14 cellular contexts compared by ENCODE assay signal in genomic region chr15:100525894-100526512, GRCh38. TPM values are rescaled to one million over a fixed set of nuclear protein-coding genes. Genes with fewer than 3 reads are reported as not detected.
DNase-seq lines count a peak whose midpoint lies in the region; ATAC-seq, FAIRE-seq and TF ChIP-seq lines count a peak whose summit lies in the region.
"Had no signal": no experiment of that assay in that cellular context is flagged by ENCODE, and none has a peak within 500 bp of the region (broad histone marks: within the 10 kb centered on the region; RNA-seq: fewer than 3 reads in every experiment).

No MANE protein-coding gene starts in this region.

- POLR2A ChIA-PET in MCF 10A (lab: Yijun Ruan, JAX): interaction anchor here (0.8 kb wide), 1 partner anchor 16 kb away, joined by 3 read pairs; no protein-coding TSS in a partner anchor
- POLR2A ChIA-PET in CD8-positive, alpha-beta memory T cell (lab: Charles Lee): no interaction called here

- H3K9me3 Mint-ChIP-seq in MCF 10A (ENCODE audit: unreplicated experiment): no peaks in the 10 kb centered on the region
- H3K9me3 Mint-ChIP-seq in CD8-positive, alpha-beta memory T cell: peaks cover 0 to 2% (median 0%) of the 10 kb centered on the region in 5 donors

- ATAC-seq in HG03139 (IDR thresholded peaks at IDR 0.05; ENCODE audit: unreplicated experiment): no peak
- ATAC-seq: A549; activated naive CD8-positive, alpha-beta T cell treated with anti-CD3 and anti-CD28 coated beads, Interleukin-2, amount 50 U/mL, for 24 hours had no signal

- TF ChIP-seq CTCF in breast epithelium (IDR thresholded peaks at IDR 0.05): peak in 1 of 3 donors; percentile 12
- no peak for TF ChIP-seq CTCF in MCF 10A (IDR thresholded peaks at IDR 0.05; ENCODE audit: unreplicated experiment)

- no peaks in the 10 kb centered on the region for H3K9me3 ChIP-seq in breast epithelium
- H3K9me3 ChIP-seq in CD8-positive, alpha-beta memory T cell (ENCODE audit: low read length): no peaks in the 10 kb centered on the region
- H3K9me3 ChIP-seq: A549 had no signal

- H3K27me3 Mint-ChIP-seq in MCF 10A (ENCODE audit: insufficient read depth, unreplicated experiment): peaks cover 12% of the 10 kb centered on the region
- H3K27me3 Mint-ChIP-seq in CD8-positive, alpha-beta memory T cell: no peaks in the 10 kb centered on the region
- H3K27me3 Mint-ChIP-seq: activated naive CD8-positive, alpha-beta T cell treated with anti-CD3 and anti-CD28 coated beads, Interleukin-2, amount 50 U/mL, for 24 hours had no signal

- TF ChIP-seq POLR2A in breast epithelium (IDR thresholded peaks at IDR 0.05): no peak

- CTCF ChIA-PET in MCF 10A (lab: Yijun Ruan, JAX): interaction anchor here (0.6 to 0.7 kb wide), 2 partner anchors 153 to 1045 kb away, joined by 5 to 8 read pairs; no protein-coding TSS in a partner anchor
- CTCF ChIA-PET in CD8-positive, alpha-beta memory T cell (lab: Charles Lee): no interaction called here

- H3K36me3 ChIP-seq in breast epithelium: no peaks in the 10 kb centered on the region
- no peaks in the 10 kb centered on the region for H3K36me3 ChIP-seq in CD8-positive, alpha-beta memory T cell (ENCODE audit: insufficient read depth, low read length)

- no peak overlapping the region for H3K4me3 ChIP-seq in breast epithelium
- no peak overlapping the region for H3K4me3 ChIP-seq in CD8-positive, alpha-beta memory T cell (ENCODE audit: low read length)
- H3K4me3 ChIP-seq: A549 had no signal

- intact Hi-C loops in breast epithelium (cut with DNase I; ENCODE audit: low total_unique reads): loop anchor here (5.0 kb wide), 1 partner anchor 184 kb away; the partner anchor contains the start of gene ADAMTS17
- intact Hi-C loops in MCF 10A (cut with micrococcal nuclease): no loop called here

- no peak for FAIRE-seq in frontal cortex (lab: Jason Lieb, UNC)
- FAIRE-seq: A549, urothelium cell line had no signal

- BruUV-seq in MCF 10A (replicated peaks; lab: Mats Ljungman, UMichigan): no TSS peak

- no peak overlapping the region for H3K4me3 Mint-ChIP-seq in MCF 10A (ENCODE audit: unreplicated experiment)
- no peak overlapping the region for H3K4me3 Mint-ChIP-seq in CD8-positive, alpha-beta memory T cell
- H3K4me3 Mint-ChIP-seq: activated naive CD8-positive, alpha-beta T cell treated with anti-CD3 and anti-CD28 coated beads, Interleukin-2, amount 50 U/mL, for 24 hours had no signal

- H3K27ac ChIP-seq in breast epithelium: peak overlapping the region; percentile 39 to 55
- no peak overlapping the region for H3K27ac ChIP-seq in CD8-positive, alpha-beta memory T cell (ENCODE audit: low read depth, low read length)
- H3K27ac ChIP-seq: A549 had no signal

- peaks cover 0 to 9% of the 10 kb centered on the region in 2 donors for H3K4me1 ChIP-seq in breast epithelium
- peaks cover 5% of the 10 kb centered on the region for H3K4me1 ChIP-seq in CD8-positive, alpha-beta memory T cell (ENCODE audit: insufficient read depth, low read length)
- H3K4me1 ChIP-seq: A549 had no signal

- no peak overlapping the region for H3K27ac Mint-ChIP-seq in MCF 10A (ENCODE audit: low read depth, unreplicated experiment)
- peak overlapping the region in 2 of 8 donors; percentile 66 to 72 for H3K27ac Mint-ChIP-seq in CD8-positive, alpha-beta memory T cell
- H3K27ac Mint-ChIP-seq: activated naive CD8-positive, alpha-beta T cell treated with anti-CD3 and anti-CD28 coated beads, Interleukin-2, amount 50 U/mL, for 24 hours had no signal

- peak; percentile 76 to 79 for DNase-seq in breast epithelium (ENCODE audit: low spot score in 2 of 2)
- no peak for DNase-seq in MCF 10A (ENCODE audit: unreplicated experiment)
- DNase-seq in frontal cortex (ENCODE audit: low spot score in 2 of 2): peak; percentile 24 to 30
- DNase-seq in nucleus accumbens (lab: John Stamatoyannopoulos, UW): peak in 50 of 56 donors; percentile 3 to 66 (median 30)
- DNase-seq in ureter (ENCODE audit: low spot score): peak; percentile 67
- DNase-seq in CD8-positive, alpha-beta memory T cell: no peak
- no peak for DNase-seq in ecto neural progenitor cell (ENCODE audit: low spot score)
- DNase-seq: activated naive CD8-positive, alpha-beta T cell treated with anti-CD3 and anti-CD28 coated beads, Interleukin-2, amount 50 U/mL, for 24 hours; effector memory CD4-positive, alpha-beta T cell; MV-4-11; NCI-H526 treated with DMSO at 0.1 percent for 48 hours had no signal

- no peaks in the 10 kb centered on the region for H3K27me3 ChIP-seq in breast epithelium
- no peaks in the 10 kb centered on the region for H3K27me3 ChIP-seq in CD8-positive, alpha-beta memory T cell (ENCODE audit: insufficient read depth, low read length, poor library complexity, severe bottlenecking)

- H3K36me3 Mint-ChIP-seq in MCF 10A (ENCODE audit: insufficient read depth, unreplicated experiment): no peaks in the 10 kb centered on the region
- peaks cover 0 to 6% (median 0%) of the 10 kb centered on the region in 3 donors for H3K36me3 Mint-ChIP-seq in CD8-positive, alpha-beta memory T cell

- H3K4me1 Mint-ChIP-seq in MCF 10A (ENCODE audit: insufficient read depth, unreplicated experiment): no peaks in the 10 kb centered on the region
- H3K4me1 Mint-ChIP-seq in CD8-positive, alpha-beta memory T cell: peaks cover 4 to 5% (median 4%) of the 10 kb centered on the region in 3 donors

RNA-seq across cellular contexts. Expression of gene CERS3, which starts 2.7 kb away (rescaled TPM):
- total RNA-seq in breast epithelium: 1 to 10 TPM in 1 of 3 donors, under 1 TPM in 1, not detected in 1; under 0.01 to 3.7 TPM
- not detected in 2 replicates for total RNA-seq in MCF 10A (2022)
- total RNA-seq in frontal cortex: 0.41 TPM
- total RNA-seq in ureter: not detected
- under 1 TPM; 0.16 to 0.24 TPM for total RNA-seq in CD8-positive, alpha-beta memory T cell
- polyA plus RNA-seq in CD8-positive, alpha-beta memory T cell: not detected
- polyA plus RNA-seq: A549 had no signal

Comparison
In these comparisons a context has a peak if more than half of its experiments do, and no peak if none do; other contexts are left out.
1. DNase-seq: peak in breast epithelium (2 of 2), frontal cortex (2 of 2), nucleus accumbens (50 of 56) and ureter (single experiment); none in MCF 10A (single experiment), CD8-positive, alpha-beta memory T cell (0 of 5) and ecto neural progenitor cell (single experiment).